In the genomic region with DNA sequence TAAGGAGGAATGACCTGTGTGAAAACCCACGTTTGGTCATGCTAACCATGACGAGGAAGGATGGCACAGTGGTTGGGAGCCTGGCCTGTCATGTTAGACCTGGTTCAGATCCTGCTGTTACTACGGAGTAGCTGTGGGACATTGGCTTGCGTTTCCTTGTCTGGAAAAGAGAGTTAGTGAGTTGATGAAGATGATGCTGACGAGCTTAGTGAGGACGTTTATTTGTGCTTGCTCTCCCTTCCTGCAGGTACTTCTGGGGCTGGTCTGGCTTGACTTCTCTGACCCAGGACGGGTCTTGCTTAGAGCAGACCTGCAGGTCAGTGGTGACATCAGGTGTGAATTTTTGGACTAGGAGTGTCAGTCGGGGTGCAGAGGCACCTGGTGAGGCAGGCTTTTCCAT, we compare ENCODE assay signal across 1 cellular context.
TF ChIP-seq lines count a peak whose summit lies in the region.

No MANE protein-coding gene starts in this region.

TF ChIP-seq in WTC11, 78 proteins besides CTCF, POLR2A, EP300 and RAD21 (continued from another document):
- TF ChIP-seq, protein P1, sequence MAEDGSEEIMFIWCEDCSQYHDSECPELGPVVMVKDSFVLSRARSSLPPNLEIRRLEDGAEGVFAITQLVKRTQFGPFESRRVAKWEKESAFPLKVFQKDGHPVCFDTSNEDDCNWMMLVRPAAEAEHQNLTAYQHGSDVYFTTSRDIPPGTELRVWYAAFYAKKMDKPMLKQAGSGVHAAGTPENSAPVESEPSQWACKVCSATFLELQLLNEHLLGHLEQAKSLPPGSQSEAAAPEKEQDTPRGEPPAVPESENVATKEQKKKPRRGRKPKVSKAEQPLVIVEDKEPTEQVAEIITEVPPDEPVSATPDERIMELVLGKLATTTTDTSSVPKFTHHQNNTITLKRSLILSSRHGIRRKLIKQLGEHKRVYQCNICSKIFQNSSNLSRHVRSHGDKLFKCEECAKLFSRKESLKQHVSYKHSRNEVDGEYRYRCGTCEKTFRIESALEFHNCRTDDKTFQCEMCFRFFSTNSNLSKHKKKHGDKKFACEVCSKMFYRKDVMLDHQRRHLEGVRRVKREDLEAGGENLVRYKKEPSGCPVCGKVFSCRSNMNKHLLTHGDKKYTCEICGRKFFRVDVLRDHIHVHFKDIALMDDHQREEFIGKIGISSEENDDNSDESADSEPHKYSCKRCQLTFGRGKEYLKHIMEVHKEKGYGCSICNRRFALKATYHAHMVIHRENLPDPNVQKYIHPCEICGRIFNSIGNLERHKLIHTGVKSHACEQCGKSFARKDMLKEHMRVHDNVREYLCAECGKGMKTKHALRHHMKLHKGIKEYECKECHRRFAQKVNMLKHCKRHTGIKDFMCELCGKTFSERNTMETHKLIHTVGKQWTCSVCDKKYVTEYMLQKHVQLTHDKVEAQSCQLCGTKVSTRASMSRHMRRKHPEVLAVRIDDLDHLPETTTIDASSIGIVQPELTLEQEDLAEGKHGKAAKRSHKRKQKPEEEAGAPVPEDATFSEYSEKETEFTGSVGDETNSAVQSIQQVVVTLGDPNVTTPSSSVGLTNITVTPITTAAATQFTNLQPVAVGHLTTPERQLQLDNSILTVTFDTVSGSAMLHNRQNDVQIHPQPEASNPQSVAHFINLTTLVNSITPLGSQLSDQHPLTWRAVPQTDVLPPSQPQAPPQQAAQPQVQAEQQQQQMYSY (CRISPR knock-in tag; IDR thresholded peaks at IDR 0.05) = no peak
- TF ChIP-seq SMAD3 (CRISPR knock-in tag; IDR thresholded peaks at IDR 0.05; ENCODE audit: borderline replicate concordance) (no peak), GTF2I (CRISPR knock-in tag; conservative IDR thresholded peaks at IDR 0.05) (no peak), ZNF396 (CRISPR knock-in tag; IDR thresholded peaks at IDR 0.05; ENCODE audit: borderline replicate concordance) (no peak), IRF1 (CRISPR knock-in tag; IDR thresholded peaks at IDR 0.05) (no peak), NFE2L1 (CRISPR knock-in tag; IDR thresholded peaks at IDR 0.05) (no peak)
